Comparison of ENCODE assay signal across 27 cellular contexts in the genomic region with DNA sequence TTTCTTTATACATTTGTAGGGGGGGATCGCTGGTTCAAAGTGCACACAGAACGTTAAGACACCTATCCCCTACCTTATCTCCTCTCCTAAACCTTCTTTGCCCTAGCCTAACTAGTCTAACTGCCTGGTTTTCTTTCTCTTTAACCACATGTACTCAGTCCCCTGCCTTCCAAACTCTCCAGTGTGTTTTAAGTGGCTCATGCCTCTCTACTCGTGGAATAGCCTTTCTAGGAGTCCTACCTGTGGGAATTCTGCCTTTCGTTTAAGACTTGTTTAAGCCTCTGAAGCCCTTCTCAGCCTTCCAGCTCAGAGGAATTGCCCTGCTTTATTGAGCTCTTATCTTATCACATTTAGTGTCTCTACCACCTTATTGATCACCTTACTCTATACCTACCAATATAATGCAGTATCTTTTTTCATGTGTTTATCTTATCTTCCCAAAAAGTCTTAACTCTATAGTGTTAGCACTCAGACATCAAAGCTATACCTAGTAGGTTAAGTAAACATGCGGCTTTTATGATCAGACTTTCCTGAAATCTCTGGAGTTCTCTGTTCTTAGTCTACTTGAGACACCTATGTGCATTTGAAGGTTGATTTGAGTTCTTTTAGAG. TPM values are rescaled to one million over a fixed set of nuclear protein-coding genes. Genes with fewer than 3 reads are reported as not detected.
DNase-seq lines count a peak whose midpoint lies in the region; ATAC-seq, FAIRE-seq and TF ChIP-seq lines count a peak whose summit lies in the region.
"Had no signal": no experiment of that assay in that cellular context is flagged by ENCODE, and none has a peak within 500 bp of the region (broad histone marks: within the 10 kb centered on the region; RNA-seq: fewer than 3 reads in every experiment).

No MANE protein-coding gene starts in this region.

- no peak overlapping the region for H3K9ac ChIP-seq in K562 (ENCODE audit: insufficient read depth in 1 of 2, low read depth in 2 of 2, low read length in 2 of 2)

- CTCF ChIA-PET in activated CD4-positive, alpha-beta memory T cell treated with anti-CD3 and anti-CD28 coated beads for 36 hours (lab: Charles Lee) = interaction anchor here (0.9 to 1.2 kb wide), 3 partner anchors 9 to 293 kb away, joined by 3 read pairs; no protein-coding TSS in a partner anchor
- CTCF ChIA-PET in activated CD4-positive, alpha-beta memory T cell treated with anti-CD3 and anti-CD28 coated beads, Interleukin-2, amount 10 ng/mL, durations not matched to agents 7 days and 5 days (lab: Charles Lee) = interaction anchor here (1.8 kb wide), 1 partner anchor 9 kb away, joined by 5 read pairs; no protein-coding TSS in a partner anchor
- CTCF ChIA-PET in Caco-2 (lab: Charles Lee) (interaction anchor here (0.6 to 2.1 kb wide), 9 partner anchors 12 to 117 kb away, joined by 3 to 9 read pairs (median 5); no protein-coding TSS in a partner anchor), K562 (lab: Yijun Ruan, JAX; ENCODE audit: low intra/inter-chr PET ratio) (no interaction called here)

- H3K36me3 ChIP-seq in Caco-2 (ENCODE audit: control insufficient read depth, insufficient read depth, low read length) (peaks cover 9% of the 10 kb centered on the region), K562 (ENCODE audit: control insufficient read depth, insufficient read depth, low read length) (no peaks in the 10 kb centered on the region)

- TF ChIP-seq POLR2A in K562 (conservative IDR thresholded peaks at IDR 0.05) = no peak

- H3K4me1 Mint-ChIP-seq in activated CD4-positive, alpha-beta memory T cell treated with anti-CD3 and anti-CD28 coated beads for 36 hours (ENCODE audit: low read depth) = peaks cover 54% of the 10 kb centered on the region
- H3K4me1 Mint-ChIP-seq in activated CD4-positive, alpha-beta memory T cell treated with anti-CD3 and anti-CD28 coated beads, Interleukin-2, amount 10 ng/mL, durations not matched to agents 7 days and 5 days = peaks cover 31% of the 10 kb centered on the region
- H3K4me1 Mint-ChIP-seq in Caco-2 (ENCODE audit: low read depth, unreplicated experiment) (peaks cover 47% of the 10 kb centered on the region), nephron (peaks cover 16% of the 10 kb centered on the region)

- TF ChIP-seq EP300 in K562 (IDR thresholded peaks at IDR 0.05; ENCODE audit: low read length) = no peak

- H3K79me2 ChIP-seq in K562 (ENCODE audit: control insufficient read depth, insufficient read depth, low read length) = no peaks in the 10 kb centered on the region

- H3K4me1 ChIP-seq in Caco-2 (peaks cover 54% of the 10 kb centered on the region), K562 (replicated peaks in 1 of 2; ENCODE audit: control insufficient read depth in 2 of 2, insufficient read depth in 2 of 2, low read length in 2 of 2) (no peaks in the 10 kb centered on the region)
- H3K4me1 ChIP-seq: A549, esophagus squamous epithelium had no signal

- no peak for FAIRE-seq in K562 (lab: Jason Lieb, UNC)
- FAIRE-seq: A549, endometrium, TTC549 had no signal

- H3K27me3 ChIP-seq in Caco-2 (replicated peaks; ENCODE audit: control insufficient read depth, insufficient read depth, low read length) (no peaks in the 10 kb centered on the region), K562 (ENCODE audit: control insufficient read depth in 2 of 2, insufficient read depth in 2 of 2, low read length in 2 of 2) (no peaks in the 10 kb centered on the region)
- H3K27me3 ChIP-seq: esophagus squamous epithelium, tibial artery had no signal

- POLR2A ChIA-PET in activated CD4-positive, alpha-beta memory T cell treated with anti-CD3 and anti-CD28 coated beads for 36 hours (lab: Charles Lee) = interaction anchor here (0.7 to 1.0 kb wide), 2 partner anchors 9 to 37 kb away, joined by 3 to 4 read pairs; no protein-coding TSS in a partner anchor
- POLR2A ChIA-PET in activated CD4-positive, alpha-beta memory T cell treated with anti-CD3 and anti-CD28 coated beads, Interleukin-2, amount 10 ng/mL, durations not matched to agents 7 days and 5 days (lab: Charles Lee) = interaction anchor here (1.0 to 1.3 kb wide), 3 partner anchors 8 to 49 kb away, joined by 3 read pairs; no protein-coding TSS in a partner anchor
- POLR2A ChIA-PET in Caco-2 (lab: Charles Lee) (interaction anchor here (0.6 to 1.8 kb wide), 5 partner anchors 49 to 312 kb away, joined by 3 to 10 read pairs (median 5); no protein-coding TSS in a partner anchor), K562 (lab: Yijun Ruan, JAX) (no interaction called here)

- no peak overlapping the region for H3K4me2 ChIP-seq in K562 (ENCODE audit: insufficient read depth, low read length)
- H3K4me2 ChIP-seq: A549 had no signal

- TSS peak; percentile 3 for BruUV-seq in Caco-2 (replicated peaks; lab: Mats Ljungman, UMichigan)
- no TSS peak for BruUV-seq in K562 (replicated peaks; lab: Mats Ljungman, UMichigan)

- intact Hi-C loops in activated CD4-positive, alpha-beta memory T cell treated with anti-CD3 and anti-CD28 coated beads for 36 hours (cut with micrococcal nuclease) = no loop called here
- intact Hi-C loops in Caco-2 (cut with micrococcal nuclease; ENCODE audit: unreplicated experiment) = loop anchor here (1.0 to 2.0 kb wide), 13 partner anchors 8 to 293 kb away; no protein-coding TSS in a partner anchor
- intact Hi-C loops in K562 (cut with micrococcal nuclease) = no loop called here

- no peak for TF ChIP-seq RAD21 in K562 (CRISPR knock-in tag; conservative IDR thresholded peaks at IDR 0.05 in 1 of 2, IDR thresholded peaks at IDR 0.05 in 1 of 2)

- DNase-seq in activated CD4-positive, alpha-beta memory T cell treated with anti-CD3 and anti-CD28 coated beads for 36 hours = no peak
- no peak for DNase-seq in activated CD4-positive, alpha-beta memory T cell treated with anti-CD3 and anti-CD28 coated beads, Interleukin-2, amount 10 ng/mL, durations not matched to agents 7 days and 5 days
- DNase-seq in Caco-2 (peak; percentile 87 to 89), K562 (ENCODE audit: extremely low read depth in 1 of 4, low spot score in 3 of 4) (no peak), NCI-H2227 treated with DMSO at 0.1 percent for 48 hours (lab: John Stamatoyannopoulos, UW) (no peak), EL (no peak), dedifferentiated amniotic fluid mesenchymal stem cell (ENCODE audit: extremely low spot score) (no peak)
- DNase-seq: activated CD4-positive, CD25-positive, alpha-beta regulatory T cell treated with anti-CD3 and anti-CD28 coated beads, Interleukin-2, amount 50 U/mL, for 72 hours; activated naive CD8-positive, alpha-beta T cell treated with anti-CD3 and anti-CD28 coated beads, Interleukin-2, amount 10 ng/mL, durations not matched to agents 7 days and 5 days; AML-193; esophagus squamous epithelium; foreskin melanocyte; H7; mesenchymal stem cell; NCI-H1105 treated with DMSO at 0.1 percent for 48 hours; NCI-H1930; NCI-H446; NCI-H774; occipital lobe; RPMI8226; stimulated activated CD8-positive, alpha-beta memory T cell treated with anti-CD3 and anti-CD28 coated beads, Interleukin-4, amount 100 ng/mL, for 48 hours; tibial artery had no signal

- H3K9me3 Mint-ChIP-seq in activated CD4-positive, alpha-beta memory T cell treated with anti-CD3 and anti-CD28 coated beads for 36 hours = no peaks in the 10 kb centered on the region
- no peaks in the 10 kb centered on the region for H3K9me3 Mint-ChIP-seq in activated CD4-positive, alpha-beta memory T cell treated with anti-CD3 and anti-CD28 coated beads, Interleukin-2, amount 10 ng/mL, durations not matched to agents 7 days and 5 days
- H3K9me3 Mint-ChIP-seq in Caco-2 (ENCODE audit: unreplicated experiment) (no peaks in the 10 kb centered on the region), nephron (no peaks in the 10 kb centered on the region)
- H3K9me3 Mint-ChIP-seq: activated naive CD8-positive, alpha-beta T cell treated with anti-CD3 and anti-CD28 coated beads, Interleukin-2, amount 10 ng/mL, durations not matched to agents 7 days and 5 days; central memory CD8-positive, alpha-beta T cell had no signal

- TF ChIP-seq CTCF in Caco-2 (IDR thresholded peaks at IDR 0.05; ENCODE audit: insufficient read depth in 1 of 2, low read depth in 1 of 2, low read length in 1 of 2, severe bottlenecking in 1 of 2, unreplicated experiment in 1 of 2) (no peak), K562 (IDR thresholded peaks at IDR 0.05 in 2 of 3, conservative IDR thresholded peaks at IDR 0.05 in 1 of 3; ENCODE audit: insufficient read depth in 2 of 3, low read depth in 1 of 3, low read length in 3 of 3) (no peak), nephron (IDR thresholded peaks at IDR 0.05; ENCODE audit: unreplicated experiment in 3 of 3) (no peak)

- no peak overlapping the region for H2AFZ ChIP-seq in K562 (ENCODE audit: low read depth, low read length)

- H4K20me1 ChIP-seq in K562 (replicated peaks; ENCODE audit: control insufficient read depth, insufficient read depth, low read length) = no peaks in the 10 kb centered on the region

- no peak for ATAC-seq in K562
- ATAC-seq: A549 had no signal

- H3K27ac ChIP-seq in K562 (ENCODE audit: extremely low read depth, low read depth, low read length) = no peak overlapping the region
- H3K27ac ChIP-seq: A549, esophagus squamous epithelium, tibial artery had no signal

- H3K27me3 Mint-ChIP-seq in activated CD4-positive, alpha-beta memory T cell treated with anti-CD3 and anti-CD28 coated beads for 36 hours = no peaks in the 10 kb centered on the region
- H3K27me3 Mint-ChIP-seq in activated CD4-positive, alpha-beta memory T cell treated with anti-CD3 and anti-CD28 coated beads, Interleukin-2, amount 10 ng/mL, durations not matched to agents 7 days and 5 days = no peaks in the 10 kb centered on the region
- H3K27me3 Mint-ChIP-seq in Caco-2 (ENCODE audit: insufficient read depth, unreplicated experiment) = no peaks in the 10 kb centered on the region
- H3K27me3 Mint-ChIP-seq in nephron (ENCODE audit: low read depth) = no peaks in the 10 kb centered on the region
- H3K27me3 Mint-ChIP-seq: activated naive CD8-positive, alpha-beta T cell treated with anti-CD3 and anti-CD28 coated beads, Interleukin-2, amount 10 ng/mL, durations not matched to agents 7 days and 5 days; central memory CD8-positive, alpha-beta T cell had no signal

- H3K4me3 ChIP-seq in Caco-2 (ENCODE audit: low read depth, low read length) (no peak overlapping the region), K562 (no peak overlapping the region)
- H3K4me3 ChIP-seq: A549, esophagus squamous epithelium, tibial artery had no signal

- no peaks in the 10 kb centered on the region for H3K9me1 ChIP-seq in K562 (ENCODE audit: control insufficient read depth, insufficient read depth, low read length)

- H3K9me3 ChIP-seq in Caco-2 (no peaks in the 10 kb centered on the region), K562 (replicated peaks; ENCODE audit: control insufficient read depth, insufficient read depth, low read depth, low read length) (no peaks in the 10 kb centered on the region)
- H3K9me3 ChIP-seq: A549, esophagus squamous epithelium, tibial artery had no signal

- peak overlapping the region; percentile 19 for H3K27ac Mint-ChIP-seq in activated CD4-positive, alpha-beta memory T cell treated with anti-CD3 and anti-CD28 coated beads for 36 hours
- no peak overlapping the region for H3K27ac Mint-ChIP-seq in activated CD4-positive, alpha-beta memory T cell treated with anti-CD3 and anti-CD28 coated beads, Interleukin-2, amount 10 ng/mL, durations not matched to agents 7 days and 5 days
- H3K27ac Mint-ChIP-seq in Caco-2 (ENCODE audit: unreplicated experiment) = peak overlapping the region; percentile 67
- H3K27ac Mint-ChIP-seq in nephron = peak overlapping the region in 2 of 3 experiments; percentile 1 to 39
- H3K27ac Mint-ChIP-seq: activated naive CD8-positive, alpha-beta T cell treated with anti-CD3 and anti-CD28 coated beads, Interleukin-2, amount 10 ng/mL, durations not matched to agents 7 days and 5 days had no signal

- H3K36me3 Mint-ChIP-seq in activated CD4-positive, alpha-beta memory T cell treated with anti-CD3 and anti-CD28 coated beads for 36 hours = peaks cover 72% of the 10 kb centered on the region
- H3K36me3 Mint-ChIP-seq in activated CD4-positive, alpha-beta memory T cell treated with anti-CD3 and anti-CD28 coated beads, Interleukin-2, amount 10 ng/mL, durations not matched to agents 7 days and 5 days (ENCODE audit: low read depth) = peaks cover 75% of the 10 kb centered on the region
- peaks cover 98% of the 10 kb centered on the region for H3K36me3 Mint-ChIP-seq in Caco-2 (ENCODE audit: insufficient read depth, unreplicated experiment)
- H3K36me3 Mint-ChIP-seq in nephron (ENCODE audit: low read depth) = peaks cover 59% of the 10 kb centered on the region

- 12% methylated on average over 5 of the region's 5 CpGs for WGBS in K562 (ENCODE audit: insufficient coverage, low coverage, missing lambda C conversion rate)

- in situ Hi-C loops in K562 (cut with MboI) = no loop called here

- H3K4me3 Mint-ChIP-seq in activated CD4-positive, alpha-beta memory T cell treated with anti-CD3 and anti-CD28 coated beads for 36 hours = no peak overlapping the region
- no peak overlapping the region for H3K4me3 Mint-ChIP-seq in activated CD4-positive, alpha-beta memory T cell treated with anti-CD3 and anti-CD28 coated beads, Interleukin-2, amount 10 ng/mL, durations not matched to agents 7 days and 5 days
- H3K4me3 Mint-ChIP-seq in Caco-2 (ENCODE audit: unreplicated experiment) (peak overlapping the region; percentile 60), nephron (no peak overlapping the region)
- H3K4me3 Mint-ChIP-seq: activated naive CD8-positive, alpha-beta T cell treated with anti-CD3 and anti-CD28 coated beads, Interleukin-2, amount 10 ng/mL, durations not matched to agents 7 days and 5 days; central memory CD8-positive, alpha-beta T cell had no signal

RNA-seq across cellular contexts. Expression of a gene that starts 50.6 kb away (rescaled TPM):
- total RNA-seq in activated CD4-positive, alpha-beta memory T cell treated with anti-CD3 and anti-CD28 coated beads for 36 hours = 10 to 100 TPM; 79.4 to 79.6 TPM
- total RNA-seq in activated CD4-positive, alpha-beta memory T cell treated with anti-CD3 and anti-CD28 coated beads, Interleukin-2, amount 10 ng/mL, durations not matched to agents 7 days and 5 days = 10 to 100 TPM; 71.1 to 73.9 TPM
- 168 and 169 TPM in 2 replicates for total RNA-seq in Caco-2 (2022)
- total RNA-seq in K562 (2011; cell fraction: chromatin; rRNA removed; ENCODE audit: low replicate concordance) = 12.6 and 16.5 TPM in 2 replicates
- 6.3 and 6.4 TPM in 2 replicates for total RNA-seq in K562 (2011; cell fraction: nucleolus; rRNA removed)
- 7.4 and 9.8 TPM in 2 replicates for total RNA-seq in K562 (2011; cell fraction: nucleoplasm; rRNA removed)
- total RNA-seq in K562 (2014; rRNA removed) = 1.4 and 2.1 TPM in 2 replicates
- 0.80 and 1.3 TPM in 2 replicates for total RNA-seq in K562 (2014; rRNA removed; fragmentation: Illumina TruSeq; extraction: Trizol)
- total RNA-seq in K562 (2015; rRNA removed; fragmentation: Illumina TruSeq; extraction: Trizol) = 0.80 and 0.90 TPM in 2 replicates
- 1.2 and 1.6 TPM in 2 replicates for total RNA-seq in K562 (2021)
- 0.57 and 1.5 TPM in 2 replicates for polyA plus RNA-seq in K562 (2011; rRNA removed)
- 0.43 and 1.3 TPM in 2 replicates for polyA plus RNA-seq in K562 (2011; cell fraction: cytosol; rRNA removed)
- polyA plus RNA-seq in K562 (2011; cell fraction: nucleus; rRNA removed) = 1.2 and 3.5 TPM in 2 replicates
- polyA plus RNA-seq in K562 (2012) = 0.61 and 0.71 TPM in 2 replicates
- polyA plus RNA-seq in K562 (2014; fragmentation: Illumina TruSeq; extraction: Trizol) = 0.64 and 0.73 TPM in 2 replicates
- 1 to 10 TPM in 1 of 2 experiments, under 1 TPM in 1; 0.62 to 1.3 TPM for polyA plus RNA-seq in K562 (2014; fragmentation: Nextera tagmentation; extraction: Ambion mirVana)
- 0.48 and 0.58 TPM in 2 replicates for polyA plus RNA-seq in K562 (2014; rRNA removed)
- 4.2 and 11.6 TPM in 2 replicates for polyA minus RNA-seq in K562 (2011; rRNA and poly(A)+ RNA removed)
- 2.6 and 3.0 TPM in 2 replicates for polyA minus RNA-seq in K562 (2011; cell fraction: cytosol; rRNA and poly(A)+ RNA removed)
- polyA minus RNA-seq in K562 (2011; cell fraction: nucleus; rRNA and poly(A)+ RNA removed) = 7.7 and 12.4 TPM in 2 replicates

Comparison
In these comparisons a context has a peak if more than half of its experiments do, and no peak if none do; other contexts are left out.
1. DNase-seq: peak in Caco-2 (2 of 2); none in activated CD4-positive, alpha-beta memory T cell treated with anti-CD3 and anti-CD28 coated beads for 36 hours (single experiment), activated CD4-positive, alpha-beta memory T cell treated with anti-CD3 and anti-CD28 coated beads, Interleukin-2, amount 10 ng/mL, durations not matched to agents 7 days and 5 days (single experiment), K562 (0 of 4), NCI-H2227 treated with DMSO at 0.1 percent for 48 hours (single experiment), EL (single experiment) and dedifferentiated amniotic fluid mesenchymal stem cell (single experiment).